ENCODE assay signal across 1 cellular context in the genomic region with DNA sequence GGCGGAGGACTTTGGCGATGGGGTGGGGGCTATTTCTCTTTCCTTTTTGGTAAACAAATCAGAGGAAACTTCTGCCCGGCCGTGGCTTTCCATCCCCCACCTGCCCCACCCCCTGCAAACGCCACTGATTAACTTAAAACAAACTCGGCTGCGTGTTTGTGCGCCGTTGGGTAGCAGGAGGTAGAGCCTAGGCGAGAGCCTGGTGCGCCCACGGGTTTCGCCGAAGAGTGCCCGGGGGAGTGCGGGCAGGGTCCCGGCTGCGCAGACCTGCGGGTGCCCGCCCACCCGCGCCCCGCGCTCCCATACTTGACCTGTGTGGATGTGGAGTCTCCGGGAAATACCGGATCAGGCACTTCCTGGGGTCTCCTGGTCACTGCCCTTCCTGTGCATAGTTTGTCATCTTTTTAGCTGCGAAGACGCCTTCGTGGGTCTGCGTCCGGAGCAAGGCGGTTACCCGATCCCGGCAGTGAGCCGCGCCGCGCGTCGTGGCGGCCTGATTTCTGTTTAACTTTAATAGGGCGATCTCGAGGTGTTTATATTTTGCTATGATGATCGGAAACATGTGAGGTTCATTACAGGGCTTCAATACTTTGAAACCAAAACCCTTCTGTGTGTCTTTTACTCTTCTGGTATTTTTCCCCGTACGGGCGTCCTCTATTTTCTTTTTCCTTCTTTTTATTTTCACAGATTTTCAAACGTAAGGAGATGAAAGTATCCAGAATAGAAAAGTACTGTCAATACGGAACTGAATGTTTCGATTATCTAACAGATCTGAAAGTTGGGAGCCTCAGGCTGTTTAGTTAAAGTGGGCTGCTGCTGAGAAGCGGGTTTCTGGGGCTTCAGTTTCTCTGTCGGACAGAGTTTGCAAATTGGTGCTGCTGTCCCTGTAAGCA.
TF ChIP-seq lines count a peak whose summit lies in the region.

No MANE protein-coding gene starts in this region.

TF ChIP-seq in SK-N-SH treated with all-trans-retinoic acid at 6 μM for 48 hours, 23 proteins besides CTCF, POLR2A, EP300 and RAD21 (continued from another document):
- TF ChIP-seq TSHZ2 (CRISPR knock-in tag; IDR thresholded peaks at IDR 0.05) (no peak), TOX (CRISPR knock-in tag; IDR thresholded peaks at IDR 0.05; ENCODE audit: borderline replicate concordance) (no peak), ZFP30 (CRISPR knock-in tag; IDR thresholded peaks at IDR 0.05) (no peak), CREB5 (CRISPR knock-in tag; IDR thresholded peaks at IDR 0.05; ENCODE audit: low read depth) (no peak), ZC3H10 (CRISPR knock-in tag; IDR thresholded peaks at IDR 0.05) (no peak), ZNF70 (CRISPR knock-in tag; IDR thresholded peaks at IDR 0.05) (no peak), RARB (CRISPR knock-in tag; IDR thresholded peaks at IDR 0.05) (no peak)
